8 cellular contexts compared by ENCODE assay signal in the genomic region with DNA sequence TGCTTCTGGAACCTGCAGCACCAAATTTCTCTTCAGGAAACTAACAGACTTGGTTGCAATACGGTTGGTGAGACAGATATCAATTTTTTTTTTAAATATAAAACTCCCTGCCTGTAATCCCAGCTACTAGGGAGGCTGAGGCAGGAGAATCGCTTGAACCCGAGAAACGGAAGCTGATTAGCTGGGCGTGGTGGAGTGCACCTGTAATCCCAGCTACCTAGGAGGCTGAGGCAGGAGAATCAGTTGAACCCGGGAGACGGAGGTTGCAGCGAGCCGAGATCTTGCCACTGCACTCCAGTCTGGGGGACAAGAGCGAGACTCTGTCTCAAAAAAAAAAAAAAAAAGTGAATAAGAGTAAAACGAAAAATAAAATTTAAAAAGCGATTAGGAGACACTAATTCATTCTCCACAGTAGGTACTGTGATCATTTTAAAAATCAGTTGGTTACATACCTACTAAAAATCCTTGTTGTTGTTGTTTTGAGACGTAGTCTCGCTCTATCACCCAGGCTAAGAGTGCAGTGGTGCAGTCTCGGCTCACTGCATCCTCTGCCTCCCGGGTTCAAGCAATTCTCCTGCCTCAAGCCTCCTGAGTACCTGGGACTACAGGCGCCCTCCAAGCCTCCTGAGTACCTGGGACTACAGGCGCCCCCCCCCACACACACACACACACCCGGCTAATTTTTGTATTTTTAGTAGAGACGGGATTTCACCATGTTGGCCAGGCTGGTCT. TPM values are rescaled to one million over a fixed set of nuclear protein-coding genes. Genes with fewer than 3 reads are reported as not detected.
DNase-seq lines count a peak whose midpoint lies in the region; ATAC-seq, FAIRE-seq and TF ChIP-seq lines count a peak whose summit lies in the region.

No MANE protein-coding gene starts in this region.

- peak; percentile 15 for ATAC-seq in K562
- ATAC-seq in GM21619 (IDR thresholded peaks at IDR 0.05; ENCODE audit: unreplicated experiment) = no peak
- ATAC-seq in HG02588 (IDR thresholded peaks at IDR 0.05; ENCODE audit: unreplicated experiment) = no peak
- no peak for ATAC-seq in GM19463 (IDR thresholded peaks at IDR 0.05; ENCODE audit: unreplicated experiment)

- CTCF ChIA-PET in K562 (lab: Yijun Ruan, JAX; ENCODE audit: low intra/inter-chr PET ratio) = no interaction called here

- no peaks in the 10 kb centered on the region for H3K9me1 ChIP-seq in K562 (ENCODE audit: control insufficient read depth, insufficient read depth, low read length)

- H2BK15ac ChIP-seq in mesenchymal stem cell (ENCODE audit: low read depth, poor library complexity, severe bottlenecking) = no peak overlapping the region

- FAIRE-seq in K562 (lab: Jason Lieb, UNC) = no peak

- no peak for TF ChIP-seq POLR2A in K562 (conservative IDR thresholded peaks at IDR 0.05)

- DNase-seq in stimulated activated CD4-positive, alpha-beta T cell treated with anti-CD3 and anti-CD28 coated beads, Interleukin-4, amount 100 ng/mL, for 24 hours = peak; percentile 12
- DNase-seq in stimulated activated CD4-positive, alpha-beta T cell treated with anti-CD3 and anti-CD28 coated beads, Interleukin-4, amount 100 ng/mL, for 1 hour = no peak
- DNase-seq in K562 (ENCODE audit: extremely low read depth in 1 of 4, low spot score in 3 of 4) (no peak), mesenchymal stem cell (no peak), DMS 273 treated with DMSO at 0.1 percent for 48 hours (lab: John Stamatoyannopoulos, UW) (no peak)

- H3K27me3 ChIP-seq in K562 (ENCODE audit: control insufficient read depth in 2 of 2, insufficient read depth in 2 of 2, low read length in 2 of 2) (no peaks in the 10 kb centered on the region), mesenchymal stem cell (ENCODE audit: control insufficient read depth in 1 of 2, insufficient read depth in 1 of 2, low read length in 2 of 2) (no peaks in the 10 kb centered on the region)

- H2BK12ac ChIP-seq in mesenchymal stem cell (ENCODE audit: low read length in 2 of 2) = no peak overlapping the region

- H3K23ac ChIP-seq in mesenchymal stem cell (ENCODE audit: low read length in 2 of 2) = no peak overlapping the region

- peak overlapping the region; percentile 66 to 94 for H3K18ac ChIP-seq in mesenchymal stem cell (ENCODE audit: low read depth in 1 of 2, low read length in 2 of 2)

- TF ChIP-seq RAD21 in K562 (CRISPR knock-in tag; conservative IDR thresholded peaks at IDR 0.05 in 1 of 2, IDR thresholded peaks at IDR 0.05 in 1 of 2) = no peak

- H2AFZ ChIP-seq in K562 (ENCODE audit: low read depth, low read length) (peak overlapping the region; percentile 84), mesenchymal stem cell (ENCODE audit: low read depth, low read length) (no peak overlapping the region)

- TSS peak; percentile 91 for BruUV-seq in K562 (replicated peaks; lab: Mats Ljungman, UMichigan)

- H3K14ac ChIP-seq in mesenchymal stem cell (ENCODE audit: low read length in 2 of 2) = no peak overlapping the region

- H3K79me2 ChIP-seq in K562 (ENCODE audit: control insufficient read depth, insufficient read depth, low read length) = peaks cover 22% of the 10 kb centered on the region

- H3K36me3 ChIP-seq in K562 (ENCODE audit: control insufficient read depth, insufficient read depth, low read length) = peaks cover 22% of the 10 kb centered on the region
- peaks cover 9 to 31% of the 10 kb centered on the region in 2 experiments for H3K36me3 ChIP-seq in mesenchymal stem cell (ENCODE audit: control insufficient read depth in 1 of 2, insufficient read depth in 2 of 2, low read depth in 1 of 2, low read length in 2 of 2)

- H3K4ac ChIP-seq in mesenchymal stem cell (ENCODE audit: low read depth in 1 of 2, low read length in 2 of 2) = peak overlapping the region in 1 of 2 experiments; percentile 75

- peak overlapping the region; percentile 70 for H3K4me3 ChIP-seq in K562
- H3K4me3 ChIP-seq in mesenchymal stem cell (ENCODE audit: insufficient read depth in 1 of 2, low read depth in 1 of 2, low read length in 2 of 2) = peak overlapping the region; percentile 39 to 91

- intact Hi-C loops in K562 (cut with micrococcal nuclease) = no loop called here

- H4K8ac ChIP-seq in mesenchymal stem cell (ENCODE audit: low read length) = peak overlapping the region; percentile 87

- H2BK120ac ChIP-seq in mesenchymal stem cell (ENCODE audit: low read depth, low read length) = no peak overlapping the region

- H2AK5ac ChIP-seq in mesenchymal stem cell (ENCODE audit: low read length, severe bottlenecking) = peak overlapping the region; percentile 99

- H3K79me1 ChIP-seq in mesenchymal stem cell (replicated peaks; ENCODE audit: low read length, poor library complexity, severe bottlenecking) = peaks cover 8% of the 10 kb centered on the region

- POLR2A ChIA-PET in K562 (lab: Yijun Ruan, JAX) = interaction anchor here (0.6 to 2.1 kb wide), 32 partner anchors 9 to 123 kb away, joined by 3 to 18 read pairs (median 6); partner anchors contain the start of genes ANKRD34A, ANKRD35, HJV and LIX1L

- peak overlapping the region; percentile 94 for H3K4me2 ChIP-seq in K562 (ENCODE audit: insufficient read depth, low read length)
- peak overlapping the region; percentile 79 for H3K4me2 ChIP-seq in mesenchymal stem cell (ENCODE audit: low read length, poor library complexity, severe bottlenecking)

- no peak overlapping the region for H2BK5ac ChIP-seq in mesenchymal stem cell (ENCODE audit: low read depth, low read length, poor library complexity, severe bottlenecking)

- H3K9me3 ChIP-seq in K562 (replicated peaks; ENCODE audit: control insufficient read depth, insufficient read depth, low read depth, low read length) (no peaks in the 10 kb centered on the region), mesenchymal stem cell (ENCODE audit: control insufficient read depth, low read length) (no peaks in the 10 kb centered on the region)

- H4K20me1 ChIP-seq in K562 (replicated peaks; ENCODE audit: control insufficient read depth, insufficient read depth, low read length) = 0 out of 2 replicates have a peak, but pooled peaks cover 3% of the 10 kb centered on the region

- in situ Hi-C loops in K562 (cut with MboI) = no loop called here

- H4K91ac ChIP-seq in mesenchymal stem cell (ENCODE audit: low read length) = peak overlapping the region; percentile 50

- H3K9ac ChIP-seq in K562 (ENCODE audit: insufficient read depth in 1 of 2, low read depth in 2 of 2, low read length in 2 of 2) (peak overlapping the region; percentile 67 to 96), mesenchymal stem cell (ENCODE audit: low read length) (peak overlapping the region; percentile 93)

- H3K27ac ChIP-seq in K562 (ENCODE audit: extremely low read depth, low read depth, low read length) (peak overlapping the region; percentile 96), mesenchymal stem cell (ENCODE audit: low read length, poor library complexity, severe bottlenecking) (peak overlapping the region; percentile 96)

- no peak for TF ChIP-seq EP300 in K562 (IDR thresholded peaks at IDR 0.05; ENCODE audit: low read length)

- WGBS in K562 (ENCODE audit: insufficient coverage, low coverage, missing lambda C conversion rate) = 31% methylated on average over 20 of the region's 20 CpGs
- 73% methylated on average over 12 of the region's 20 CpGs for WGBS in mesenchymal stem cell

- H3K4me1 ChIP-seq in K562 (replicated peaks in 1 of 2; ENCODE audit: control insufficient read depth in 2 of 2, insufficient read depth in 2 of 2, low read length in 2 of 2) (peaks cover 12 to 13% of the 10 kb centered on the region in 2 experiments; a peak in 4 of 5 replicates), mesenchymal stem cell (ENCODE audit: control insufficient read depth, insufficient read depth, low read depth, low read length) (peaks cover 4% of the 10 kb centered on the region)

- TF ChIP-seq CTCF in K562 (IDR thresholded peaks at IDR 0.05 in 2 of 3, conservative IDR thresholded peaks at IDR 0.05 in 1 of 3; ENCODE audit: insufficient read depth in 2 of 3, low read depth in 1 of 3, low read length in 3 of 3) = no peak

RNA-seq across cellular contexts. Expression of gene RBM8A, which starts 0.8 kb away (rescaled TPM):
- total RNA-seq in K562 (2011; cell fraction: chromatin; rRNA removed; ENCODE audit: low replicate concordance) = 63.9 and 101 TPM in 2 replicates
- total RNA-seq in K562 (2011; cell fraction: nucleolus; rRNA removed) = 34.0 and 44.1 TPM in 2 replicates
- total RNA-seq in K562 (2011; cell fraction: nucleoplasm; rRNA removed) = 61.8 and 68.6 TPM in 2 replicates
- 235 and 257 TPM in 2 replicates for total RNA-seq in K562 (2014; rRNA removed)
- 228 and 266 TPM in 2 replicates for total RNA-seq in K562 (2014; rRNA removed; fragmentation: Illumina TruSeq; extraction: Trizol)
- 283 and 291 TPM in 2 replicates for total RNA-seq in K562 (2015; rRNA removed; fragmentation: Illumina TruSeq; extraction: Trizol)
- 206 and 215 TPM in 2 replicates for total RNA-seq in K562 (2021)
- polyA plus RNA-seq in K562 (2011; rRNA removed) = 152 and 225 TPM in 2 replicates
- polyA plus RNA-seq in K562 (2011; cell fraction: cytosol; rRNA removed) = 67.1 and 160 TPM in 2 replicates
- polyA plus RNA-seq in K562 (2011; cell fraction: nucleus; rRNA removed) = 67.1 and 106 TPM in 2 replicates
- polyA plus RNA-seq in K562 (2012) = 172 and 328 TPM in 2 replicates
- polyA plus RNA-seq in K562 (2014; fragmentation: Illumina TruSeq; extraction: Trizol) = 240 and 324 TPM in 2 replicates
- 1,000 to 10,000 TPM in 1 of 2 experiments, 100 to 1,000 TPM in 1; 763 to 1,035 TPM for polyA plus RNA-seq in K562 (2014; fragmentation: Nextera tagmentation; extraction: Ambion mirVana)
- 301 and 311 TPM in 2 replicates for polyA plus RNA-seq in K562 (2014; rRNA removed)
- polyA minus RNA-seq in K562 (2011; rRNA and poly(A)+ RNA removed) = 126 and 166 TPM in 2 replicates
- 31.0 and 43.5 TPM in 2 replicates for polyA minus RNA-seq in K562 (2011; cell fraction: cytosol; rRNA and poly(A)+ RNA removed)
- 26.1 and 42.1 TPM in 2 replicates for polyA minus RNA-seq in K562 (2011; cell fraction: nucleus; rRNA and poly(A)+ RNA removed)
- polyA plus RNA-seq in mesenchymal stem cell (2013, experiment 1 of 2) = 135 TPM
- 142 TPM for polyA plus RNA-seq in mesenchymal stem cell (2013, experiment 2 of 2)

RNA-seq across cellular contexts. Expression of gene PEX11B, which starts 9.6 kb away (rescaled TPM):
- total RNA-seq in K562 (2011; cell fraction: chromatin; rRNA removed; ENCODE audit: low replicate concordance) = 12.2 and 19.4 TPM in 2 replicates
- 6.8 and 8.4 TPM in 2 replicates for total RNA-seq in K562 (2011; cell fraction: nucleolus; rRNA removed)
- total RNA-seq in K562 (2011; cell fraction: nucleoplasm; rRNA removed) = 14.8 and 21.1 TPM in 2 replicates
- total RNA-seq in K562 (2014; rRNA removed) = 13.2 and 18.8 TPM in 2 replicates
- total RNA-seq in K562 (2014; rRNA removed; fragmentation: Illumina TruSeq; extraction: Trizol) = 16.9 and 18.1 TPM in 2 replicates
- 18.5 and 18.6 TPM in 2 replicates for total RNA-seq in K562 (2015; rRNA removed; fragmentation: Illumina TruSeq; extraction: Trizol)
- 18.9 and 21.2 TPM in 2 replicates for total RNA-seq in K562 (2021)
- polyA plus RNA-seq in K562 (2011; rRNA removed) = 60.0 and 60.3 TPM in 2 replicates
- 22.5 and 45.5 TPM in 2 replicates for polyA plus RNA-seq in K562 (2011; cell fraction: cytosol; rRNA removed)
- polyA plus RNA-seq in K562 (2011; cell fraction: nucleus; rRNA removed) = 18.3 and 30.9 TPM in 2 replicates
- polyA plus RNA-seq in K562 (2012) = 26.1 and 28.8 TPM in 2 replicates
- polyA plus RNA-seq in K562 (2014; fragmentation: Illumina TruSeq; extraction: Trizol) = 24.6 and 26.3 TPM in 2 replicates
- 10 to 100 TPM; 42.3 to 52.7 TPM for polyA plus RNA-seq in K562 (2014; fragmentation: Nextera tagmentation; extraction: Ambion mirVana)
- 21.7 and 23.4 TPM in 2 replicates for polyA plus RNA-seq in K562 (2014; rRNA removed)
- 18.8 and 21.3 TPM in 2 replicates for polyA minus RNA-seq in K562 (2011; rRNA and poly(A)+ RNA removed)
- polyA minus RNA-seq in K562 (2011; cell fraction: cytosol; rRNA and poly(A)+ RNA removed) = 10.7 and 11.7 TPM in 2 replicates
- polyA minus RNA-seq in K562 (2011; cell fraction: nucleus; rRNA and poly(A)+ RNA removed) = 5.0 and 6.7 TPM in 2 replicates
- polyA plus RNA-seq in mesenchymal stem cell (2013, experiment 1 of 2) = 30.6 TPM
- polyA plus RNA-seq in mesenchymal stem cell (2013, experiment 2 of 2) = 30.5 TPM

RNA-seq across cellular contexts. Expression of gene ITGA10, which starts 18.2 kb away (rescaled TPM):
- 0.25 and 1.3 TPM in 2 replicates for total RNA-seq in K562 (2011; cell fraction: chromatin; rRNA removed; ENCODE audit: low replicate concordance)
- 0.39 and 0.83 TPM in 2 replicates for total RNA-seq in K562 (2011; cell fraction: nucleolus; rRNA removed)
- 0.59 and 0.99 TPM in 2 replicates for total RNA-seq in K562 (2011; cell fraction: nucleoplasm; rRNA removed)
- total RNA-seq in K562 (2014; rRNA removed) (0.05 TPM in 1 of 2 replicates, not detected in the other), K562 (2014; rRNA removed; fragmentation: Illumina TruSeq; extraction: Trizol) (0.11 and 0.35 TPM in 2 replicates), K562 (2015; rRNA removed; fragmentation: Illumina TruSeq; extraction: Trizol) (0.08 and 0.14 TPM in 2 replicates), K562 (2021) (0.09 and 0.20 TPM in 2 replicates)
- polyA plus RNA-seq in K562 (2011; rRNA removed) (0.14 and 0.26 TPM in 2 replicates), K562 (2014; fragmentation: Illumina TruSeq; extraction: Trizol) (0.06 and 0.09 TPM in 2 replicates), K562 (2014; fragmentation: Nextera tagmentation; extraction: Ambion mirVana) (under 1 TPM; 0.08 TPM), K562 (2014; rRNA removed) (0.01 and 0.65 TPM in 2 replicates)
- 0.04 and 0.09 TPM in 2 replicates for polyA plus RNA-seq in K562 (2011; cell fraction: cytosol; rRNA removed)
- polyA plus RNA-seq in K562 (2011; cell fraction: nucleus; rRNA removed) = 0.60 and 0.87 TPM in 2 replicates
- 0.14 and 0.21 TPM in 2 replicates for polyA plus RNA-seq in K562 (2012)
- polyA minus RNA-seq in K562 (2011; rRNA and poly(A)+ RNA removed) = 0.06 TPM in 1 of 2 replicates, not detected in the other
- polyA minus RNA-seq in K562 (2011; cell fraction: cytosol; rRNA and poly(A)+ RNA removed) = not detected in 2 replicates
- polyA minus RNA-seq in K562 (2011; cell fraction: nucleus; rRNA and poly(A)+ RNA removed) = 0.13 TPM in 1 of 2 replicates, not detected in the other
- polyA plus RNA-seq in mesenchymal stem cell (2013, experiment 1 of 2) = 2.1 TPM
- polyA plus RNA-seq in mesenchymal stem cell (2013, experiment 2 of 2) = 1.7 TPM

RNA-seq across cellular contexts. Expression of gene LIX1L, which starts 29.7 kb away (rescaled TPM):
- total RNA-seq in K562 (2011; cell fraction: chromatin; rRNA removed; ENCODE audit: low replicate concordance) = 5.2 and 6.2 TPM in 2 replicates
- 4.7 and 4.8 TPM in 2 replicates for total RNA-seq in K562 (2011; cell fraction: nucleolus; rRNA removed)
- total RNA-seq in K562 (2011; cell fraction: nucleoplasm; rRNA removed) = 8.9 and 14.7 TPM in 2 replicates
- total RNA-seq in K562 (2014; rRNA removed) (7.4 and 10.7 TPM in 2 replicates), K562 (2014; rRNA removed; fragmentation: Illumina TruSeq; extraction: Trizol) (10.0 and 11.0 TPM in 2 replicates), K562 (2015; rRNA removed; fragmentation: Illumina TruSeq; extraction: Trizol) (11.7 and 12.9 TPM in 2 replicates), K562 (2021) (15.7 and 16.4 TPM in 2 replicates)
- polyA plus RNA-seq in K562 (2011; rRNA removed) (20.6 and 26.5 TPM in 2 replicates), K562 (2014; fragmentation: Illumina TruSeq; extraction: Trizol) (10.5 and 12.5 TPM in 2 replicates), K562 (2014; fragmentation: Nextera tagmentation; extraction: Ambion mirVana) (1 to 10 TPM; 4.6 to 9.2 TPM), K562 (2014; rRNA removed) (13.5 and 16.1 TPM in 2 replicates)
- 23.9 and 30.3 TPM in 2 replicates for polyA plus RNA-seq in K562 (2011; cell fraction: cytosol; rRNA removed)
- 5.3 and 5.5 TPM in 2 replicates for polyA plus RNA-seq in K562 (2011; cell fraction: nucleus; rRNA removed)
- 4.7 and 8.4 TPM in 2 replicates for polyA plus RNA-seq in K562 (2012)
- polyA minus RNA-seq in K562 (2011; rRNA and poly(A)+ RNA removed) = 17.0 and 21.0 TPM in 2 replicates
- 11.1 and 12.0 TPM in 2 replicates for polyA minus RNA-seq in K562 (2011; cell fraction: cytosol; rRNA and poly(A)+ RNA removed)
- 1.8 and 3.0 TPM in 2 replicates for polyA minus RNA-seq in K562 (2011; cell fraction: nucleus; rRNA and poly(A)+ RNA removed)
- 30.0 TPM for polyA plus RNA-seq in mesenchymal stem cell (2013, experiment 1 of 2)
- polyA plus RNA-seq in mesenchymal stem cell (2013, experiment 2 of 2) = 29.8 TPM

RNA-seq across cellular contexts. Expression of gene ANKRD34A, which starts 36.3 kb away (rescaled TPM):
- 1.7 and 2.2 TPM in 2 replicates for total RNA-seq in K562 (2011; cell fraction: chromatin; rRNA removed; ENCODE audit: low replicate concordance)
- 2.3 and 3.2 TPM in 2 replicates for total RNA-seq in K562 (2011; cell fraction: nucleolus; rRNA removed)
- 2.1 and 2.3 TPM in 2 replicates for total RNA-seq in K562 (2011; cell fraction: nucleoplasm; rRNA removed)
- total RNA-seq in K562 (2014; rRNA removed) = 0.41 and 0.86 TPM in 2 replicates
- 0.18 and 0.38 TPM in 2 replicates for total RNA-seq in K562 (2014; rRNA removed; fragmentation: Illumina TruSeq; extraction: Trizol)
- 0.43 and 0.45 TPM in 2 replicates for total RNA-seq in K562 (2015; rRNA removed; fragmentation: Illumina TruSeq; extraction: Trizol)
- 0.89 and 1.6 TPM in 2 replicates for total RNA-seq in K562 (2021)
- polyA plus RNA-seq in K562 (2011; rRNA removed) = 0.81 and 1.0 TPM in 2 replicates
- polyA plus RNA-seq in K562 (2011; cell fraction: cytosol; rRNA removed) = 0.80 and 1.2 TPM in 2 replicates
- 3.0 and 4.9 TPM in 2 replicates for polyA plus RNA-seq in K562 (2011; cell fraction: nucleus; rRNA removed)
- 0.68 and 1.0 TPM in 2 replicates for polyA plus RNA-seq in K562 (2012)
- 0.80 and 0.91 TPM in 2 replicates for polyA plus RNA-seq in K562 (2014; fragmentation: Illumina TruSeq; extraction: Trizol)
- polyA plus RNA-seq in K562 (2014; fragmentation: Nextera tagmentation; extraction: Ambion mirVana) = under 1 TPM; 0.06 to 0.07 TPM
- 0.64 and 0.81 TPM in 2 replicates for polyA plus RNA-seq in K562 (2014; rRNA removed)
- 0.49 and 0.72 TPM in 2 replicates for polyA minus RNA-seq in K562 (2011; rRNA and poly(A)+ RNA removed)
- 0.38 and 1.2 TPM in 2 replicates for polyA minus RNA-seq in K562 (2011; cell fraction: cytosol; rRNA and poly(A)+ RNA removed)
- polyA minus RNA-seq in K562 (2011; cell fraction: nucleus; rRNA and poly(A)+ RNA removed) = 1.9 and 2.0 TPM in 2 replicates
- 4.4 TPM for polyA plus RNA-seq in mesenchymal stem cell (2013, experiment 1 of 2)
- 4.4 TPM for polyA plus RNA-seq in mesenchymal stem cell (2013, experiment 2 of 2)
